In genomic region chr18:48690494-48690893, GRCh38 we compare ENCODE assay signal across 1 cellular context.
TF ChIP-seq lines count a peak whose summit lies in the region.

No MANE protein-coding gene starts in this region.

TF ChIP-seq in H1, 55 proteins besides CTCF, POLR2A, EP300 and RAD21:
- TF ChIP-seq BRCA1 (IDR thresholded peaks at IDR 0.05; ENCODE audit: low read depth, low read length) (no peak), CHD2 (IDR thresholded peaks at IDR 0.05; ENCODE audit: low read length) (no peak), KDM1A (IDR thresholded peaks at IDR 0.05; ENCODE audit: borderline replicate concordance, low read length) (no peak), NANOG (IDR thresholded peaks at IDR 0.05; ENCODE audit: insufficient read depth, low read depth, low read length, poor library complexity, severe bottlenecking) (no peak)
TF ChIP-seq in H1: peak in this region for 0.
